8 cellular contexts compared by ENCODE assay signal in the genomic region with DNA sequence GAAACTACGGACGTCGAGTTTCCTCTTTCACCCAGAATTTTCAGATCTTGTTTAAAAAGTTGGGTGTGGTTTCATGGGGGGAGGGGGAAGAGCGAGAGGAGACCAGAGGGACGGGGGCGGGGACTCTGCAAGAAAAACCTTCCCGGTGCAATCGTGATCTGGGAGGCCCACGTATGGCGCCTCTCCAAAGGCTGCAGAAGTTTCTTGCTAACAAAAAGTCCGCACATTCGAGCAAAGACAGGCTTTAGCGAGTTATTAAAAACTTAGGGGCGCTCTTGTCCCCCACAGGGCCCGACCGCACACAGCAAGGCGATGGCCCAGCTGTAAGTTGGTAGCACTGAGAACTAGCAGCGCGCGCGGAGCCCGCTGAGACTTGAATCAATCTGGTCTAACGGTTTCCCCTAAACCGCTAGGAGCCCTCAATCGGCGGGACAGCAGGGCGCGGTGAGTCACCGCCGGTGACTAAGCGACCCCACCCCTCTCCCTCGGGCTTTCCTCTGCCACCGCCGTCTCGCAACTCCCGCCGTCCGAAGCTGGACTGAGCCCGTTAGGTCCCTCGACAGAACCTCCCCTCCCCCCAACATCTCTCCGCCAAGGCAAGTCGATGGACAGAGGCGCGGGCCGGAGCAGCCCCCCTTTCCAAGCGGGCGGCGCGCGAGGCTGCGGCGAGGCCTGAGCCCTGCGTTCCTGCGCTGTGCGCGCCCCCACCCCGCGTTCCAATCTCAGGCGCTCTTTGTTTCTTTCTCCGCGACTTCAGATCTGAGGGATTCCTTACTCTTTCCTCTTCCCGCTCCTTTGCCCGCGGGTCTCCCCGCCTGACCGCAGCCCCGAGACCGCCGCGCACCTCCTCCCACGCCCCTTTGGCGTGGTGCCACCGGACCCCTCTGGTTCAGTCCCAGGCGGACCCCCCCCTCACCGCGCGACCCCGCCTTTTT. TPM values are rescaled to one million over a fixed set of nuclear protein-coding genes. Genes with fewer than 3 reads are reported as not detected.
DNase-seq lines count a peak whose midpoint lies in the region; ATAC-seq and TF ChIP-seq lines count a peak whose summit lies in the region.

VIM (plus strand) TSS at position 161 of the 935 bp plus-strand sequence. CDS start 1,182 bp downstream, outside the sequence.

- peaks cover 25% of the 10 kb centered on the region for H3K4me1 ChIP-seq in mucosa of descending colon (ENCODE audit: low read depth)

- ATAC-seq in HG02759 (IDR thresholded peaks at IDR 0.05; ENCODE audit: unreplicated experiment) (peak; percentile 41), mucosa of descending colon (peak; percentile 46)

- H3K27ac Mint-ChIP-seq in endothelial cell (ENCODE audit: unreplicated experiment) = peak within 1 kb of the TSS; percentile 99

- H3K4me3 Mint-ChIP-seq in endothelial cell (ENCODE audit: unreplicated experiment) = peak within 1 kb of the TSS; percentile 99

- peaks cover 32% of the 10 kb centered on the region for H3K27me3 Mint-ChIP-seq in endothelial cell (ENCODE audit: unreplicated experiment)

- DNase-seq in GM13976 (ENCODE audit: low spot score) (peak; percentile 65), NOMO-1 treated with DMSO at 0.1 percent for 48 hours (lab: John Stamatoyannopoulos, UW; ENCODE audit: unreplicated experiment) (peak; percentile 93), endothelial cell (ENCODE audit: low spot score) (peak; percentile 83), mucosa of descending colon (peak; percentile 75 to 90 (median 77)), NCI-H2171 treated with DMSO at 0.1 percent for 48 hours (lab: John Stamatoyannopoulos, UW) (no peak)
- DNase-seq in activated CD8-positive, alpha-beta memory T cell treated with anti-CD3 and anti-CD28 coated beads, Interleukin-2, amount 50 U/mL, for 4 hours = peak; percentile 90
- peak; percentile 81 to 84 for DNase-seq in stimulated activated CD8-positive, alpha-beta memory T cell treated with anti-CD3 and anti-CD28 coated beads, Interleukin-2, amount 100 ng/mL, for 48 hours (ENCODE audit: low read depth in 2 of 2)

- H3K9me3 ChIP-seq in mucosa of descending colon = no peaks in the 10 kb centered on the region

- peaks cover 30% of the 10 kb centered on the region for H3K4me1 Mint-ChIP-seq in endothelial cell (ENCODE audit: unreplicated experiment)

- intact Hi-C loops in mucosa of descending colon (cut with DNase I, micrococcal nuclease) = no loop called here

- H3K36me3 Mint-ChIP-seq in endothelial cell (ENCODE audit: low read depth, unreplicated experiment) = peaks cover 38% of the 10 kb centered on the region

- in situ Hi-C loops in GM13976 (cut with MboI; ENCODE audit: low sequenced_read_pairs, unreplicated experiment) = no loop called here

- TF ChIP-seq CTCF in GM13976 (IDR thresholded peaks at IDR 0.05; ENCODE audit: borderline replicate concordance, control extremely low read depth, extremely low read depth, insufficient read depth, missing control alignments) (no peak), endothelial cell (IDR thresholded peaks at IDR 0.05; ENCODE audit: unreplicated experiment) (no peak), mucosa of descending colon (IDR thresholded peaks at IDR 0.05) (no peak)

- H3K9me3 Mint-ChIP-seq in endothelial cell (ENCODE audit: unreplicated experiment) = no peaks in the 10 kb centered on the region

- no peaks in the 10 kb centered on the region for H3K36me3 ChIP-seq in mucosa of descending colon (ENCODE audit: low read depth)

- peak within 1 kb of the TSS; percentile 71 for H3K4me3 ChIP-seq in mucosa of descending colon

RNA-seq across cellular contexts. Expression of gene VIM, which starts in this region (rescaled TPM):
- total RNA-seq in endothelial cell (ENCODE audit: unreplicated experiment) (6,235 TPM), mucosa of descending colon (100 to 1,000 TPM; 128 to 550 (median 355) TPM)

Comparison
In these comparisons a context has a peak if more than half of its experiments do, and no peak if none do; other contexts are left out.
1. RNA of gene VIM (total RNA-seq): 6,235 TPM in endothelial cell (single experiment); 128 to 550 TPM in mucosa of descending colon; every median in the first group is over 10 times any median in the second.